14 cellular contexts compared by ENCODE assay signal in the genomic region with DNA sequence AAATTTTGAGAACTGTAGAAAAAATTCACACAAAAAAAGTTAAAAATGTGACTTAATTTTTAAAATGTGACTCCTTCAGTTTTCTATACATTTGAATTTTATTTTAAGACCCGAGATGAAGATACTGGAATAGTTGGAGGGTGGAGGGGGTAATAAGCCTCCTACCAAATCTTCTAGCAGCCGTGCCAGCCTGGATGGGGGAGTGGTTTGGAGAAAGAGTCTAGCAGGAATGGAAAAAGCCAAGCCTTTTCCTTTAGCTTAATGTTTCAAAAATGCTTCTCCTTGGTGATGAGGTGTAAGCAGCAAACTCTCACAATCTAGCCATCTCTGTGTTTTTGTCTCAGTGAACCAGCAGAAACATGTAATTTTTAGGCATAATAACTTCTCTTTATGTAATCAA. TPM values are rescaled to one million over a fixed set of nuclear protein-coding genes. Genes with fewer than 3 reads are reported as not detected.
A peak's percentile ranks its signal among the peaks of the same experiment; 100 is the strongest.
DNase-seq lines count a peak whose midpoint lies in the region; ATAC-seq and TF ChIP-seq lines count a peak whose summit lies in the region.
"Had no signal": no experiment of that assay in that cellular context is flagged by ENCODE, and none has a peak within 500 bp of the region (broad histone marks: within the 10 kb centered on the region; RNA-seq: fewer than 3 reads in every experiment).

No MANE protein-coding gene starts in this region.

- H3K27me3 ChIP-seq in HCT116 (ENCODE audit: insufficient read depth, low read length) (no peaks in the 10 kb centered on the region), smooth muscle cell (ENCODE audit: low read depth) (no peaks in the 10 kb centered on the region), ascending aorta (no peaks in the 10 kb centered on the region)
- H3K27me3 ChIP-seq: Peyer's patch had no signal

- H3K4me1 ChIP-seq in HCT116 (ENCODE audit: control insufficient read depth in 1 of 2, insufficient read depth in 2 of 2, low read length in 2 of 2): no peaks in the 10 kb centered on the region
- no peaks in the 10 kb centered on the region for H3K4me1 ChIP-seq in smooth muscle cell (ENCODE audit: low read depth)
- no peaks in the 10 kb centered on the region for H3K4me1 ChIP-seq in ascending aorta
- H3K4me1 ChIP-seq: HAP-1, Peyer's patch had no signal

- DNase-seq in activated naive CD4-positive, alpha-beta T cell treated with Interleukin-2 at 50 U/mL for 16 hours: no peak
- DNase-seq in HCT116 (ENCODE audit: low read depth, low spot score): no peak
- DNase-seq in central memory CD8-positive, alpha-beta T cell (ENCODE audit: low spot score in 2 of 2): no peak
- no peak for DNase-seq in smooth muscle cell (lab: John Stamatoyannopoulos, UW; ENCODE audit: unreplicated experiment)
- no peak for DNase-seq in ascending aorta (ENCODE audit: low spot score in 2 of 2)
- DNase-seq: COR-L47, NCI-H1417, NCI-H2029 treated with DMSO at 0.1 percent for 48 hours, NCI-H510A, Peyer's patch, SHP77 had no signal

- 47% methylated on average over 2 of the region's 2 CpGs for WGBS in smooth muscle cell (ENCODE audit: low lambda C conversion rate)

- no peak overlapping the region for H3K9ac ChIP-seq in HCT116 (ENCODE audit: low read length)
- H3K9ac ChIP-seq in smooth muscle cell (ENCODE audit: low read depth): no peak overlapping the region

- peaks cover 71% of the 10 kb centered on the region for H3K4me1 Mint-ChIP-seq in activated naive CD4-positive, alpha-beta T cell treated with anti-CD3 and anti-CD28 coated beads, Interleukin-2, amount 50 U/mL, for 24 hours
- H3K4me1 Mint-ChIP-seq in central memory CD8-positive, alpha-beta T cell: peaks cover 63% of the 10 kb centered on the region

- no peak for TF ChIP-seq POLR2A in HCT116 (IDR thresholded peaks at IDR 0.05; ENCODE audit: borderline replicate concordance, extremely low read depth, insufficient read depth, insufficient read length)

- CTCF ChIA-PET in HCT116 (lab: Charles Lee): no interaction called here

- peaks cover 39% of the 10 kb centered on the region for H3K36me3 Mint-ChIP-seq in activated naive CD4-positive, alpha-beta T cell treated with anti-CD3 and anti-CD28 coated beads, Interleukin-2, amount 50 U/mL, for 24 hours
- peaks cover 94% of the 10 kb centered on the region for H3K36me3 Mint-ChIP-seq in central memory CD8-positive, alpha-beta T cell (ENCODE audit: insufficient read depth)

- no peak for TF ChIP-seq RAD21 in HCT116 (IDR thresholded peaks at IDR 0.05; ENCODE audit: low read depth)

- peak overlapping the region; percentile 30 for H3K27ac Mint-ChIP-seq in activated naive CD4-positive, alpha-beta T cell treated with anti-CD3 and anti-CD28 coated beads, Interleukin-2, amount 50 U/mL, for 24 hours
- H3K27ac Mint-ChIP-seq in central memory CD8-positive, alpha-beta T cell (ENCODE audit: low read depth): peak overlapping the region; percentile 72

- no peak for ATAC-seq in HCT116
- no peak for ATAC-seq in central memory CD8-positive, alpha-beta T cell (replicated peaks; ENCODE audit: extremely low read depth, poor library complexity, severe bottlenecking)
- ATAC-seq in HG03159 (IDR thresholded peaks at IDR 0.05; ENCODE audit: unreplicated experiment): no peak

- H3K9me3 Mint-ChIP-seq in activated naive CD4-positive, alpha-beta T cell treated with anti-CD3 and anti-CD28 coated beads, Interleukin-2, amount 50 U/mL, for 24 hours: no peaks in the 10 kb centered on the region
- H3K9me3 Mint-ChIP-seq in central memory CD8-positive, alpha-beta T cell: no peaks in the 10 kb centered on the region

- H3K27ac ChIP-seq in HCT116 (ENCODE audit: low read depth, low read length) (no peak overlapping the region), smooth muscle cell (ENCODE audit: low read depth) (peak overlapping the region; percentile 42), ascending aorta (no peak overlapping the region)
- H3K27ac ChIP-seq: Peyer's patch had no signal

- H3K4me3 ChIP-seq in HCT116 (replicated peaks in 1 of 2; ENCODE audit: low read depth in 1 of 2, low read length in 2 of 2) (no peak overlapping the region), smooth muscle cell (no peak overlapping the region), ascending aorta (no peak overlapping the region)
- H3K4me3 ChIP-seq: HAP-1, Peyer's patch had no signal

- no peaks in the 10 kb centered on the region for H3F3A ChIP-seq in smooth muscle cell (ENCODE audit: low read depth)

- POLR2A ChIA-PET in HCT116 (lab: Charles Lee): no interaction called here

- H2AFZ ChIP-seq in HCT116 (ENCODE audit: low read depth, low read length, poor library complexity, severe bottlenecking) (no peak overlapping the region), smooth muscle cell (ENCODE audit: low read depth) (no peak overlapping the region)

- TSS peak; percentile 12 for BruUV-seq in HCT116 (replicated peaks; lab: Mats Ljungman, UMichigan)

- intact Hi-C loops in HCT116 (cut with micrococcal nuclease): no loop called here
- intact Hi-C loops in ascending aorta (cut with DNase I): no loop called here

- H3K36me3 ChIP-seq in HCT116 (ENCODE audit: control insufficient read depth in 1 of 2, insufficient read depth in 2 of 2, low read length in 2 of 2) (peaks cover 21 to 22% of the 10 kb centered on the region in 2 experiments), smooth muscle cell (ENCODE audit: low read depth) (no peaks in the 10 kb centered on the region), ascending aorta (peaks cover 14 to 56% of the 10 kb centered on the region in 2 donors)

- H3K4me2 ChIP-seq in HCT116 (ENCODE audit: low read length): no peak overlapping the region
- peak overlapping the region; percentile 32 for H3K4me2 ChIP-seq in smooth muscle cell

- no peak overlapping the region for H3K4me3 Mint-ChIP-seq in activated naive CD4-positive, alpha-beta T cell treated with anti-CD3 and anti-CD28 coated beads, Interleukin-2, amount 50 U/mL, for 24 hours
- H3K4me3 Mint-ChIP-seq in central memory CD8-positive, alpha-beta T cell: no peak overlapping the region

- H3K79me2 ChIP-seq in HCT116 (ENCODE audit: insufficient read depth, low read length) (no peaks in the 10 kb centered on the region), smooth muscle cell (ENCODE audit: low read depth) (no peaks in the 10 kb centered on the region)

- H3K9me3 ChIP-seq in HCT116 (ENCODE audit: control insufficient read depth in 1 of 2, insufficient read depth in 1 of 2, low read depth in 1 of 2, low read length in 2 of 2): no peaks in the 10 kb centered on the region
- no peaks in the 10 kb centered on the region for H3K9me3 ChIP-seq in smooth muscle cell (replicated peaks; ENCODE audit: low read depth)
- no peaks in the 10 kb centered on the region for H3K9me3 ChIP-seq in ascending aorta
- H3K9me3 ChIP-seq: HAP-1, Peyer's patch had no signal

- TF ChIP-seq CTCF in HCT116 (IDR thresholded peaks at IDR 0.05 in 2 of 3, conservative IDR thresholded peaks at IDR 0.05 in 1 of 3; ENCODE audit: borderline replicate concordance in 1 of 3, insufficient read depth in 1 of 3, low read depth in 2 of 3, low read length in 2 of 3) (no peak), smooth muscle cell (IDR thresholded peaks at IDR 0.05; ENCODE audit: borderline replicate concordance, insufficient read depth, poor library complexity, severe bottlenecking) (no peak), ascending aorta (IDR thresholded peaks at IDR 0.05) (no peak)

- no peaks in the 10 kb centered on the region for H3K9me2 ChIP-seq in HCT116 (ENCODE audit: insufficient read depth)

- RAD21 ChIA-PET in HCT116 (lab: Charles Lee; ENCODE audit: low non-redundant PET in 1 of 2, low total read pairs in 2 of 2, uncharacterized antibody in 2 of 2, unreplicated experiment in 2 of 2): no interaction called here

- H3K27me3 Mint-ChIP-seq in activated naive CD4-positive, alpha-beta T cell treated with anti-CD3 and anti-CD28 coated beads, Interleukin-2, amount 50 U/mL, for 24 hours: no peaks in the 10 kb centered on the region
- no peaks in the 10 kb centered on the region for H3K27me3 Mint-ChIP-seq in central memory CD8-positive, alpha-beta T cell

- H4K20me1 ChIP-seq in HCT116 (ENCODE audit: insufficient read depth): no peaks in the 10 kb centered on the region
- no peaks in the 10 kb centered on the region for H4K20me1 ChIP-seq in smooth muscle cell (ENCODE audit: low read depth)

TF ChIP-seq in HCT116, 20 proteins besides CTCF, POLR2A, EP300 and RAD21 (continues in another document):
- TF ChIP-seq FOSL1 (IDR thresholded peaks at IDR 0.05; ENCODE audit: low read depth): no peak
- no peak for TF ChIP-seq ELF1 (IDR thresholded peaks at IDR 0.05; ENCODE audit: borderline replicate concordance, low read depth)
- TF ChIP-seq EZH2 (IDR thresholded peaks at IDR 0.05): no peak
- no peak for TF ChIP-seq YY1 (IDR thresholded peaks at IDR 0.05; ENCODE audit: extremely low read depth, insufficient replicate concordance, low read depth, low read length)
- TF ChIP-seq, protein P1, sequence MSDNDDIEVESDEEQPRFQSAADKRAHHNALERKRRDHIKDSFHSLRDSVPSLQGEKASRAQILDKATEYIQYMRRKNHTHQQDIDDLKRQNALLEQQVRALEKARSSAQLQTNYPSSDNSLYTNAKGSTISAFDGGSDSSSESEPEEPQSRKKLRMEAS (IDR thresholded peaks at IDR 0.05): no peak
- no peak for TF ChIP-seq POLR2AphosphoS5 (IDR thresholded peaks at IDR 0.05; ENCODE audit: low read depth, low read length)
- TF ChIP-seq, protein P2, sequence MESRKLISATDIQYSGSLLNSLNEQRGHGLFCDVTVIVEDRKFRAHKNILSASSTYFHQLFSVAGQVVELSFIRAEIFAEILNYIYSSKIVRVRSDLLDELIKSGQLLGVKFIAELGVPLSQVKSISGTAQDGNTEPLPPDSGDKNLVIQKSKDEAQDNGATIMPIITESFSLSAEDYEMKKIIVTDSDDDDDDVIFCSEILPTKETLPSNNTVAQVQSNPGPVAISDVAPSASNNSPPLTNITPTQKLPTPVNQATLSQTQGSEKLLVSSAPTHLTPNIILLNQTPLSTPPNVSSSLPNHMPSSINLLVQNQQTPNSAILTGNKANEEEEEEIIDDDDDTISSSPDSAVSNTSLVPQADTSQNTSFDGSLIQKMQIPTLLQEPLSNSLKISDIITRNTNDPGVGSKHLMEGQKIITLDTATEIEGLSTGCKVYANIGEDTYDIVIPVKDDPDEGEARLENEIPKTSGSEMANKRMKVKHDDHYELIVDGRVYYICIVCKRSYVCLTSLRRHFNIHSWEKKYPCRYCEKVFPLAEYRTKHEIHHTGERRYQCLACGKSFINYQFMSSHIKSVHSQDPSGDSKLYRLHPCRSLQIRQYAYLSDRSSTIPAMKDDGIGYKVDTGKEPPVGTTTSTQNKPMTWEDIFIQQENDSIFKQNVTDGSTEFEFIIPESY (IDR thresholded peaks at IDR 0.05; ENCODE audit: extremely low read depth, insufficient replicate concordance, low read length): no peak
- TF ChIP-seq EZH2phosphoT487 (IDR thresholded peaks at IDR 0.05; ENCODE audit: borderline replicate concordance): no peak
- no peak for TF ChIP-seq SIN3A (IDR thresholded peaks at IDR 0.05; ENCODE audit: low read depth)
- TF ChIP-seq EGR1 (IDR thresholded peaks at IDR 0.05; ENCODE audit: low read depth): no peak
- no peak for TF ChIP-seq CEBPB (IDR thresholded peaks at IDR 0.05; ENCODE audit: low read depth)
- no peak for TF ChIP-seq SRF (IDR thresholded peaks at IDR 0.05; ENCODE audit: low read depth)

RNA-seq across cellular contexts. Expression of gene CASP8, which starts 14.7 kb away (rescaled TPM):
- 29.6 TPM for total RNA-seq in HCT116 (2021; ENCODE audit: unreplicated experiment)
- polyA plus RNA-seq in HCT116 (2012): 11.8 and 18.1 TPM in 2 replicates
- 6.6 and 12.9 TPM in 2 replicates for total RNA-seq in smooth muscle cell
- 5.3 and 5.7 TPM in 2 replicates for polyA plus RNA-seq in smooth muscle cell
- 15.2 TPM for total RNA-seq in ascending aorta
